In genomic region chr18:48607049-48607984, GRCh38 we compare ENCODE assay signal across 13 cellular contexts.
A peak's percentile ranks its signal among the peaks of the same experiment; 100 is the strongest.
DNase-seq lines count a peak whose midpoint lies in the region; ATAC-seq and TF ChIP-seq lines count a peak whose summit lies in the region.
"Had no signal": no experiment of that assay in that cellular context is flagged by ENCODE, and none has a peak within 500 bp of the region (broad histone marks: within the 10 kb centered on the region; RNA-seq: fewer than 3 reads in every experiment).

No MANE protein-coding gene starts in this region.

- H3K27ac ChIP-seq in neuronal stem cell (replicated peaks; ENCODE audit: low read length), result no peak overlapping the region

- ATAC-seq in HG02763 (IDR thresholded peaks at IDR 0.05; ENCODE audit: unreplicated experiment) (no peak), GM18909 (IDR thresholded peaks at IDR 0.05; ENCODE audit: poor library complexity, unreplicated experiment) (no peak)
- ATAC-seq: naive thymus-derived CD8-positive, alpha-beta T cell; WTC11 had no signal

- H2BK120ac ChIP-seq in neuronal stem cell (ENCODE audit: low read depth, low read length), result no peak overlapping the region

- no peak overlapping the region for H2AFZ ChIP-seq in neuronal stem cell (ENCODE audit: low read length)

- H3K36me3 ChIP-seq in neuronal stem cell (replicated peaks in 1 of 2; ENCODE audit: control insufficient read depth in 2 of 2, insufficient read depth in 2 of 2, low read length in 2 of 2), result no peaks in the 10 kb centered on the region

- no peak overlapping the region for H4K91ac ChIP-seq in neuronal stem cell (ENCODE audit: low read depth, low read length, poor library complexity)

- no peak overlapping the region for H3K18ac ChIP-seq in neuronal stem cell (ENCODE audit: low read length)

- H2BK15ac ChIP-seq in neuronal stem cell (ENCODE audit: low read length), result no peak overlapping the region

- H3K27me3 ChIP-seq in neuronal stem cell (ENCODE audit: control insufficient read depth in 3 of 3, insufficient read depth in 3 of 3, low read depth in 1 of 3, low read length in 3 of 3), result no peaks in the 10 kb centered on the region

- H2BK5ac ChIP-seq in neuronal stem cell (ENCODE audit: low read length), result no peak overlapping the region

- no peak overlapping the region for H3K4ac ChIP-seq in neuronal stem cell (ENCODE audit: low read length)

- no peak overlapping the region for H4K8ac ChIP-seq in neuronal stem cell (ENCODE audit: low read depth, low read length)

- H2AK5ac ChIP-seq in neuronal stem cell (ENCODE audit: low read depth, low read length), result no peak overlapping the region

- H3K4me2 ChIP-seq in neuronal stem cell (ENCODE audit: insufficient read depth, low read length, poor library complexity, severe bottlenecking), result no peak overlapping the region

- DNase-seq in AG09319 (ENCODE audit: extremely low read depth, low read depth) (peak; percentile 53), LoVo (ENCODE audit: low spot score) (peak; percentile 8), epidermal melanocyte (ENCODE audit: insufficient read length, low spot score) (peak; percentile 85), mucosa of gallbladder (ENCODE audit: low spot score) (peak; percentile 59), putamen (ENCODE audit: low spot score) (no peak), neuronal stem cell (ENCODE audit: low spot score) (no peak)
- DNase-seq: Caco-2; erythroblast; KG1; naive thymus-derived CD8-positive, alpha-beta T cell had no signal

- no peak overlapping the region for H3K9ac ChIP-seq in neuronal stem cell (ENCODE audit: low read depth, low read length, poor library complexity)

- no peaks in the 10 kb centered on the region for H3K79me1 ChIP-seq in neuronal stem cell (ENCODE audit: low read depth, low read length)

- H3K23ac ChIP-seq in neuronal stem cell (ENCODE audit: low read depth, low read length, poor library complexity), result no peak overlapping the region

- H3K4me1 ChIP-seq in neuronal stem cell (ENCODE audit: control insufficient read depth in 2 of 2, insufficient read depth in 1 of 2, low read depth in 1 of 2, low read length in 2 of 2), result peaks cover 3 to 4% of the 10 kb centered on the region in 2 donors
- H3K4me1 ChIP-seq: Caco-2 had no signal

- no CpG with 5 or more reads among the region's 8 CpGs for WGBS in neuronal stem cell (ENCODE audit: extremely low coverage in 2 of 2, insufficient read length in 2 of 2, insufficient replicate concordance in 1 of 2), 2 donors

- no peak overlapping the region for H3K4me3 ChIP-seq in neuronal stem cell (ENCODE audit: low read length in 2 of 2)

- TF ChIP-seq CTCF in AG09319 (IDR thresholded peaks at IDR 0.05; ENCODE audit: low read depth, low read length), result no peak

- H3K14ac ChIP-seq in neuronal stem cell (ENCODE audit: low read length), result no peak overlapping the region

- H3K9me3 ChIP-seq in neuronal stem cell (replicated peaks in 1 of 2; ENCODE audit: control insufficient read depth in 2 of 2, insufficient read depth in 1 of 2, low read depth in 1 of 2, low read length in 2 of 2), result no peaks in the 10 kb centered on the region
- H3K9me3 ChIP-seq: Caco-2 had no signal

- no peak overlapping the region for H2BK12ac ChIP-seq in neuronal stem cell (ENCODE audit: low read length)

Comparison
In these comparisons a context has a peak if more than half of its experiments do, and no peak if none do; other contexts are left out.
1. DNase-seq: peak in AG09319 (single experiment), LoVo (single experiment), epidermal melanocyte (single experiment) and mucosa of gallbladder (single experiment); none in putamen (single experiment) and neuronal stem cell (single experiment).